In the genomic region with DNA sequence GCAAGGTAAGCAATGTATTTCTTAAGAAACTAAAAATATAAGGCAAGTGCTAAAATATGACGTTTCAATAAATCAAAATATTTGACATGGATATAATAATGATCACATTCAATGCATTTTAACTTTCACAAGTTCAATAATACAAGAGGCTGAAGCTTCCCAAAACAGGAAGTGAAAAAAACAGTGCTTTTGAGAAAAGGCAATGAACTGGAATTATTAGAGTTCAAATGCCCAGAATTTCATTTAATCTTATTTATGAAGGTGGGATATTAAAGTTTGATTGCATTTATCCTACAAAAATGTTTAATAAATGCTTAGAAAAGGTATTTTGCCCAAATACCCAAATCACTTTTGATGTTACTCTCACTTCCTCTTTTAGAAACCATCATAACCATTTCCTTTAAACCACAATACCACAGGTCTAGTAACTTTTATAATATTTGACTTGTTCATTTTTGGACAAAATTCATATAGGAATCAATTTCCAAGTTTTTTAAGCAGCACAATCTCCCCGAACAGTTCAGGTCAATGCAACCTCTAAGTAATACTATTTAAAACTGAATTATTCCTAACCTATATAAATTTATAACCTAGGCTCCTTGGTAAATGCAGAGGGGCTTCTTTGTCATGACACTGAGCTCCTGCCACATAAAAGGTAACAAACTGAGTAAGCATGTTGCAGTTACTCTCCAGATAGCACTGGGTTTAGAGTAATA, we compare ENCODE assay signal across 1 cellular context.
TF ChIP-seq lines count a peak whose summit lies in the region.

No MANE protein-coding gene starts in this region.

TF ChIP-seq in K562, 482 proteins besides CTCF, POLR2A, EP300 and RAD21 (continued from another document and continues in another):
- TF ChIP-seq, protein P1, sequence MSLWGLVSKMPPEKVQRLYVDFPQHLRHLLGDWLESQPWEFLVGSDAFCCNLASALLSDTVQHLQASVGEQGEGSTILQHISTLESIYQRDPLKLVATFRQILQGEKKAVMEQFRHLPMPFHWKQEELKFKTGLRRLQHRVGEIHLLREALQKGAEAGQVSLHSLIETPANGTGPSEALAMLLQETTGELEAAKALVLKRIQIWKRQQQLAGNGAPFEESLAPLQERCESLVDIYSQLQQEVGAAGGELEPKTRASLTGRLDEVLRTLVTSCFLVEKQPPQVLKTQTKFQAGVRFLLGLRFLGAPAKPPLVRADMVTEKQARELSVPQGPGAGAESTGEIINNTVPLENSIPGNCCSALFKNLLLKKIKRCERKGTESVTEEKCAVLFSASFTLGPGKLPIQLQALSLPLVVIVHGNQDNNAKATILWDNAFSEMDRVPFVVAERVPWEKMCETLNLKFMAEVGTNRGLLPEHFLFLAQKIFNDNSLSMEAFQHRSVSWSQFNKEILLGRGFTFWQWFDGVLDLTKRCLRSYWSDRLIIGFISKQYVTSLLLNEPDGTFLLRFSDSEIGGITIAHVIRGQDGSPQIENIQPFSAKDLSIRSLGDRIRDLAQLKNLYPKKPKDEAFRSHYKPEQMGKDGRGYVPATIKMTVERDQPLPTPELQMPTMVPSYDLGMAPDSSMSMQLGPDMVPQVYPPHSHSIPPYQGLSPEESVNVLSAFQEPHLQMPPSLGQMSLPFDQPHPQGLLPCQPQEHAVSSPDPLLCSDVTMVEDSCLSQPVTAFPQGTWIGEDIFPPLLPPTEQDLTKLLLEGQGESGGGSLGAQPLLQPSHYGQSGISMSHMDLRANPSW (CRISPR knock-in tag; IDR thresholded peaks at IDR 0.05), result no peak
- no peak for TF ChIP-seq MCM7 (IDR thresholded peaks at IDR 0.05)
- no peak for TF ChIP-seq COPS2 (conservative IDR thresholded peaks at IDR 0.05)
- TF ChIP-seq NCOA6 (IDR thresholded peaks at IDR 0.05), result no peak
- no peak for TF ChIP-seq ZNF696 (CRISPR knock-in tag; conservative IDR thresholded peaks at IDR 0.05)
- TF ChIP-seq CCAR2 (IDR thresholded peaks at IDR 0.05; ENCODE audit: low read depth, low read length), result no peak
- peak; percentile 68 for TF ChIP-seq SMARCC2 (IDR thresholded peaks at IDR 0.05; ENCODE audit: low read depth)
- no peak for TF ChIP-seq PML (IDR thresholded peaks at IDR 0.05; ENCODE audit: low read length)
- no peak for TF ChIP-seq ZNF282 (CRISPR knock-in tag; IDR thresholded peaks at IDR 0.05)
- TF ChIP-seq ZNF239 (CRISPR knock-in tag; IDR thresholded peaks at IDR 0.05), result no peak
- no peak for TF ChIP-seq HIVEP1 (CRISPR knock-in tag; IDR thresholded peaks at IDR 0.05)
- peak; percentile 49; the same call in 1 of the 2 replicates for TF ChIP-seq DDX20 (tag; IDR thresholded peaks at IDR 0.05; ENCODE audit: low read depth)
- peak; percentile 28 for TF ChIP-seq TEAD4 (IDR thresholded peaks at IDR 0.05; ENCODE audit: low read length)
- TF ChIP-seq TEAD4 (CRISPR knock-in tag; IDR thresholded peaks at IDR 0.05; ENCODE audit: borderline replicate concordance), result no peak
- TF ChIP-seq ARNT (IDR thresholded peaks at IDR 0.05), result 0 out of 4 replicates have a peak, but pooled peaks of 1 of the 2 experiments have one; percentile 14
- TF ChIP-seq SETDB1 (IDR thresholded peaks at IDR 0.05; ENCODE audit: low read length), result no peak
- TF ChIP-seq TCFL5 (CRISPR knock-in tag; conservative IDR thresholded peaks at IDR 0.05), result no peak
- TF ChIP-seq MAFF (IDR thresholded peaks at IDR 0.05; ENCODE audit: low read length), result no peak
- TF ChIP-seq ZNF175 (CRISPR knock-in tag; IDR thresholded peaks at IDR 0.05; ENCODE audit: low read depth), result peak; percentile 67
- no peak for TF ChIP-seq PHTF2 (CRISPR knock-in tag; IDR thresholded peaks at IDR 0.05)
- no peak for TF ChIP-seq ELF4 (CRISPR knock-in tag; IDR thresholded peaks at IDR 0.05)
- no peak for TF ChIP-seq RBM34 (IDR thresholded peaks at IDR 0.05; ENCODE audit: borderline replicate concordance, insufficient read depth, low read length)
- TF ChIP-seq BRF1 (IDR thresholded peaks at IDR 0.05; ENCODE audit: borderline replicate concordance, extremely low read depth, insufficient read length), result no peak
- TF ChIP-seq MEF2D (tag; conservative IDR thresholded peaks at IDR 0.05; ENCODE audit: low read depth), result no peak
- TF ChIP-seq, protein P2, sequence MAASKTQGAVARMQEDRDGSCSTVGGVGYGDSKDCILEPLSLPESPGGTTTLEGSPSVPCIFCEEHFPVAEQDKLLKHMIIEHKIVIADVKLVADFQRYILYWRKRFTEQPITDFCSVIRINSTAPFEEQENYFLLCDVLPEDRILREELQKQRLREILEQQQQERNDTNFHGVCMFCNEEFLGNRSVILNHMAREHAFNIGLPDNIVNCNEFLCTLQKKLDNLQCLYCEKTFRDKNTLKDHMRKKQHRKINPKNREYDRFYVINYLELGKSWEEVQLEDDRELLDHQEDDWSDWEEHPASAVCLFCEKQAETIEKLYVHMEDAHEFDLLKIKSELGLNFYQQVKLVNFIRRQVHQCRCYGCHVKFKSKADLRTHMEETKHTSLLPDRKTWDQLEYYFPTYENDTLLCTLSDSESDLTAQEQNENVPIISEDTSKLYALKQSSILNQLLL (CRISPR knock-in tag; IDR thresholded peaks at IDR 0.05; ENCODE audit: borderline replicate concordance), result no peak
- no peak for TF ChIP-seq ARID2 (IDR thresholded peaks at IDR 0.05)
- TF ChIP-seq ZNF76 (CRISPR knock-in tag; IDR thresholded peaks at IDR 0.05; ENCODE audit: borderline replicate concordance), result no peak
- TF ChIP-seq, protein P3, sequence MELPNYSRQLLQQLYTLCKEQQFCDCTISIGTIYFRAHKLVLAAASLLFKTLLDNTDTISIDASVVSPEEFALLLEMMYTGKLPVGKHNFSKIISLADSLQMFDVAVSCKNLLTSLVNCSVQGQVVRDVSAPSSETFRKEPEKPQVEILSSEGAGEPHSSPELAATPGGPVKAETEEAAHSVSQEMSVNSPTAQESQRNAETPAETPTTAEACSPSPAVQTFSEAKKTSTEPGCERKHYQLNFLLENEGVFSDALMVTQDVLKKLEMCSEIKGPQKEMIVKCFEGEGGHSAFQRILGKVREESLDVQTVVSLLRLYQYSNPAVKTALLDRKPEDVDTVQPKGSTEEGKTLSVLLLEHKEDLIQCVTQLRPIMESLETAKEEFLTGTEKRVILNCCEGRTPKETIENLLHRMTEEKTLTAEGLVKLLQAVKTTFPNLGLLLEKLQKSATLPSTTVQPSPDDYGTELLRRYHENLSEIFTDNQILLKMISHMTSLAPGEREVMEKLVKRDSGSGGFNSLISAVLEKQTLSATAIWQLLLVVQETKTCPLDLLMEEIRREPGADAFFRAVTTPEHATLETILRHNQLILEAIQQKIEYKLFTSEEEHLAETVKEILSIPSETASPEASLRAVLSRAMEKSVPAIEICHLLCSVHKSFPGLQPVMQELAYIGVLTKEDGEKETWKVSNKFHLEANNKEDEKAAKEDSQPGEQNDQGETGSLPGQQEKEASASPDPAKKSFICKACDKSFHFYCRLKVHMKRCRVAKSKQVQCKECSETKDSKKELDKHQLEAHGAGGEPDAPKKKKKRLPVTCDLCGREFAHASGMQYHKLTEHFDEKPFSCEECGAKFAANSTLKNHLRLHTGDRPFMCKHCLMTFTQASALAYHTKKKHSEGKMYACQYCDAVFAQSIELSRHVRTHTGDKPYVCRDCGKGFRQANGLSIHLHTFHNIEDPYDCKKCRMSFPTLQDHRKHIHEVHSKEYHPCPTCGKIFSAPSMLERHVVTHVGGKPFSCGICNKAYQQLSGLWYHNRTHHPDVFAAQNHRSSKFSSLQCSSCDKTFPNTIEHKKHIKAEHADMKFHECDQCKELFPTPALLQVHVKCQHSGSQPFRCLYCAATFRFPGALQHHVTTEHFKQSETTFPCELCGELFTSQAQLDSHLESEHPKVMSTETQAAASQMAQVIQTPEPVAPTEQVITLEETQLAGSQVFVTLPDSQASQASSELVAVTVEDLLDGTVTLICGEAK (IDR thresholded peaks at IDR 0.05), result no peak
- TF ChIP-seq, protein P3 (CRISPR knock-in tag; IDR thresholded peaks at IDR 0.05), result no peak
- no peak for TF ChIP-seq ZNF75A (CRISPR knock-in tag; IDR thresholded peaks at IDR 0.05)
- no peak for TF ChIP-seq NFE2L1 (tag; IDR thresholded peaks at IDR 0.05; ENCODE audit: borderline replicate concordance, low read depth)
- no peak for TF ChIP-seq PTTG1 (tag; IDR thresholded peaks at IDR 0.05; ENCODE audit: low read depth)
- TF ChIP-seq SNIP1 (IDR thresholded peaks at IDR 0.05; ENCODE audit: low read depth), result no peak
- TF ChIP-seq SRSF1 (IDR thresholded peaks at IDR 0.05; ENCODE audit: low read depth, low read length), result no peak
- TF ChIP-seq GATAD2B (IDR thresholded peaks at IDR 0.05; ENCODE audit: borderline replicate concordance), result no peak; the same call in 1 of the 2 replicates
- TF ChIP-seq NR2C2 (CRISPR knock-in tag; IDR thresholded peaks at IDR 0.05), result no peak
- TF ChIP-seq NR2C2 (tag; IDR thresholded peaks at IDR 0.05), result peak; percentile 56
- no peak for TF ChIP-seq TEAD2 (tag; IDR thresholded peaks at IDR 0.05)
